Comparison of ENCODE assay signal across 2 cellular contexts in genomic region chr4:16663722-16664121, GRCh38.
A peak's percentile ranks its signal among the peaks of the same experiment; 100 is the strongest.
TF ChIP-seq lines count a peak whose summit lies in the region.

No MANE protein-coding gene starts in this region.

TF ChIP-seq in SK-N-SH, 30 proteins besides CTCF, POLR2A, EP300 and RAD21 (continued from another document):
- TF ChIP-seq IRF3 (IDR thresholded peaks at IDR 0.05; ENCODE audit: low read depth, low read length) (no peak), PBX3 (IDR thresholded peaks at IDR 0.05) (0 out of 2 replicates have a peak, but pooled peaks have one; percentile 19), JUND (IDR thresholded peaks at IDR 0.05) (no peak), RFX5 (IDR thresholded peaks at IDR 0.05; ENCODE audit: low read length) (no peak)

TF ChIP-seq in SK-N-SH treated with all-trans-retinoic acid at 6 μM for 48 hours, 23 proteins besides CTCF, POLR2A, EP300 and RAD21 (continued from another document):
- TF ChIP-seq TSHZ2 (CRISPR knock-in tag; IDR thresholded peaks at IDR 0.05) (no peak), ZNF70 (CRISPR knock-in tag; IDR thresholded peaks at IDR 0.05) (no peak), ZC3H10 (CRISPR knock-in tag; IDR thresholded peaks at IDR 0.05) (no peak)
